17 cellular contexts compared by ENCODE assay signal in genomic region chr11:124482362-124483147, GRCh38. TPM values are rescaled to one million over a fixed set of nuclear protein-coding genes. Genes with fewer than 3 reads are reported as not detected.
A peak's percentile ranks its signal among the peaks of the same experiment; 100 is the strongest.
DNase-seq lines count a peak whose midpoint lies in the region; ATAC-seq and TF ChIP-seq lines count a peak whose summit lies in the region.
"Had no signal": no experiment of that assay in that cellular context is flagged by ENCODE, and none has a peak within 500 bp of the region (broad histone marks: within the 10 kb centered on the region; RNA-seq: fewer than 3 reads in every experiment).

No MANE protein-coding gene starts in this region.

- CTCF ChIA-PET in Panc1 (lab: Charles Lee) = no interaction called here

- H3K4me3 ChIP-seq in Panc1 (ENCODE audit: low read depth in 2 of 2, low read length in 2 of 2) = no peak overlapping the region
- H3K4me3 ChIP-seq in choroid plexus epithelial cell (ENCODE audit: low read depth, low read length) = no peak overlapping the region
- H3K4me3 ChIP-seq: body of pancreas had no signal

- in situ Hi-C loops in Panc1 (cut with HindIII; ENCODE audit: low pct_unique_long_range_greater_than_20kb, low sequenced_read_pairs) = no loop called here

- peaks cover 18% of the 10 kb centered on the region for H3K4me1 Mint-ChIP-seq in mesothelial cell of epicardium
- peaks cover 14% of the 10 kb centered on the region for H3K4me1 Mint-ChIP-seq in type B pancreatic cell (ENCODE audit: unreplicated experiment)

- H3K27me3 Mint-ChIP-seq in mesothelial cell of epicardium (ENCODE audit: low read depth) (peaks cover 16% of the 10 kb centered on the region), type B pancreatic cell (peaks cover 22% of the 10 kb centered on the region)
- H3K27me3 Mint-ChIP-seq: CD4-positive, CD25-positive, alpha-beta regulatory T cell had no signal

- ATAC-seq in Panc1 = peak; percentile 66
- ATAC-seq: body of pancreas had no signal

- H3K4me3 Mint-ChIP-seq in mesothelial cell of epicardium = peak overlapping the region; percentile 23
- no peak overlapping the region for H3K4me3 Mint-ChIP-seq in type B pancreatic cell

- no TSS peak for BruUV-seq in Panc1 (replicated peaks; lab: Mats Ljungman, UMichigan)

- no peaks in the 10 kb centered on the region for H3K36me3 Mint-ChIP-seq in mesothelial cell of epicardium
- no peaks in the 10 kb centered on the region for H3K36me3 Mint-ChIP-seq in type B pancreatic cell
- H3K36me3 Mint-ChIP-seq: CD4-positive, CD25-positive, alpha-beta regulatory T cell had no signal

- H3K4me1 ChIP-seq in Panc1 (ENCODE audit: control insufficient read depth, insufficient read depth, low read length) = no peaks in the 10 kb centered on the region
- H3K4me1 ChIP-seq: body of pancreas had no signal

- H3K9me3 Mint-ChIP-seq in mesothelial cell of epicardium (peaks cover 8% of the 10 kb centered on the region), type B pancreatic cell (no peaks in the 10 kb centered on the region)
- H3K9me3 Mint-ChIP-seq: activated CD4-positive, alpha-beta T cell treated with anti-CD3 and anti-CD28 coated beads, Interleukin-2, amount 10 ng/mL, durations not matched to agents 24 days and 14 days; activated T-helper 17 cell treated with anti-CD3 and anti-CD28 coated beads, Interleukin-2, amount 50 U/mL, for 72 hours had no signal

- TF ChIP-seq CTCF in Panc1 (IDR thresholded peaks at IDR 0.05) (no peak), choroid plexus epithelial cell (conservative IDR thresholded peaks at IDR 0.05; ENCODE audit: low read depth, low read length) (no peak), mesothelial cell of epicardium (IDR thresholded peaks at IDR 0.05; ENCODE audit: unreplicated experiment) (no peak), type B pancreatic cell (conservative IDR thresholded peaks at IDR 0.05) (no peak)

- no peaks in the 10 kb centered on the region for H3K36me3 ChIP-seq in Panc1 (ENCODE audit: control insufficient read depth, insufficient read depth, low read length)

- intact Hi-C loops in Panc1 (cut with micrococcal nuclease; ENCODE audit: unreplicated experiment) = no loop called here

- H3K9me3 ChIP-seq in Panc1 (ENCODE audit: control insufficient read depth, insufficient read depth, low read depth, low read length) = no peaks in the 10 kb centered on the region
- H3K9me3 ChIP-seq: body of pancreas had no signal

- POLR2A ChIA-PET in Panc1 (lab: Charles Lee) = no interaction called here

- DNase-seq in ELR (ENCODE audit: low read depth) = peak; percentile 74
- DNase-seq in Panc1 (ENCODE audit: low read depth, low spot score) = no peak
- peak; percentile 26 for DNase-seq in choroid plexus epithelial cell (ENCODE audit: low read depth)
- no peak for DNase-seq in mesothelial cell of epicardium (ENCODE audit: low spot score in 2 of 2, unreplicated experiment in 2 of 2)
- no peak for DNase-seq in RPMI8226
- no peak for DNase-seq in type B pancreatic cell (ENCODE audit: extremely low spot score, unreplicated experiment)
- DNase-seq in HuH-7.5 (ENCODE audit: low spot score) = no peak
- DNase-seq in SKM-1 treated with dmso at 0.1 percent for 144 hours (lab: John Stamatoyannopoulos, UW; ENCODE audit: unreplicated experiment) = no peak
- DNase-seq: body of pancreas, NCI-H1417 treated with DMSO at 0.1 percent for 48 hours, SW 1271 had no signal

- no peaks in the 10 kb centered on the region for H3K27me3 ChIP-seq in Panc1 (ENCODE audit: control insufficient read depth, insufficient read depth, low read length)
- H3K27me3 ChIP-seq: body of pancreas had no signal

- peak overlapping the region; percentile 70 for H3K27ac Mint-ChIP-seq in mesothelial cell of epicardium
- no peak overlapping the region for H3K27ac Mint-ChIP-seq in type B pancreatic cell
- H3K27ac Mint-ChIP-seq: activated CD4-positive, alpha-beta T cell treated with anti-CD3 and anti-CD28 coated beads, Interleukin-2, amount 10 ng/mL, durations not matched to agents 24 days and 14 days; CD4-positive, CD25-positive, alpha-beta regulatory T cell had no signal

- H3K27ac ChIP-seq in Panc1 (ENCODE audit: low read length) = no peak overlapping the region
- H3K27ac ChIP-seq: body of pancreas had no signal

RNA-seq across cellular contexts. Expression of gene OR8B8, which starts 37.1 kb away (rescaled TPM):
- total RNA-seq in Panc1 (2021; ENCODE audit: unreplicated experiment) (not detected), mesothelial cell of epicardium (not detected in 3 replicates), type B pancreatic cell (ENCODE audit: low replicate concordance) (0.14 TPM in 1 of 2 replicates, not detected in the other)
- polyA plus RNA-seq in Panc1 (2012; ENCODE audit: insufficient read length) = not detected
- total RNA-seq: activated CD4-positive, alpha-beta T cell treated with anti-CD3 and anti-CD28 coated beads, Interleukin-2, amount 10 ng/mL, durations not matched to agents 24 days and 14 days; activated T-helper 17 cell treated with anti-CD3 and anti-CD28 coated beads, Interleukin-2, amount 50 U/mL, for 72 hours; body of pancreas; CD4-positive, CD25-positive, alpha-beta regulatory T cell; sciatic nerve; temporal lobe had no signal
- polyA plus RNA-seq: CD4-positive, CD25-positive, alpha-beta regulatory T cell; esophagus had no signal

RNA-seq across cellular contexts. Expression of gene OR8B4, which starts 57.9 kb away (rescaled TPM):
- total RNA-seq in Panc1 (2021; ENCODE audit: unreplicated experiment) (not detected), mesothelial cell of epicardium (not detected in 3 replicates), type B pancreatic cell (ENCODE audit: low replicate concordance) (not detected in 2 replicates)
- polyA plus RNA-seq in Panc1 (2012; ENCODE audit: insufficient read length) = not detected
- total RNA-seq: activated CD4-positive, alpha-beta T cell treated with anti-CD3 and anti-CD28 coated beads, Interleukin-2, amount 10 ng/mL, durations not matched to agents 24 days and 14 days; activated T-helper 17 cell treated with anti-CD3 and anti-CD28 coated beads, Interleukin-2, amount 50 U/mL, for 72 hours; body of pancreas; CD4-positive, CD25-positive, alpha-beta regulatory T cell; sciatic nerve; temporal lobe had no signal
- polyA plus RNA-seq: CD4-positive, CD25-positive, alpha-beta regulatory T cell; esophagus had no signal

Comparison
In these comparisons a context has a peak if more than half of its experiments do, and no peak if none do; other contexts are left out.
1. DNase-seq: peak in ELR (single experiment) and choroid plexus epithelial cell (single experiment); none in Panc1 (single experiment), mesothelial cell of epicardium (0 of 2), RPMI8226 (single experiment), type B pancreatic cell (single experiment), HuH-7.5 (single experiment) and SKM-1 treated with dmso at 0.1 percent for 144 hours (single experiment).